ENCODE assay signal across 25 cellular contexts in the genomic region with DNA sequence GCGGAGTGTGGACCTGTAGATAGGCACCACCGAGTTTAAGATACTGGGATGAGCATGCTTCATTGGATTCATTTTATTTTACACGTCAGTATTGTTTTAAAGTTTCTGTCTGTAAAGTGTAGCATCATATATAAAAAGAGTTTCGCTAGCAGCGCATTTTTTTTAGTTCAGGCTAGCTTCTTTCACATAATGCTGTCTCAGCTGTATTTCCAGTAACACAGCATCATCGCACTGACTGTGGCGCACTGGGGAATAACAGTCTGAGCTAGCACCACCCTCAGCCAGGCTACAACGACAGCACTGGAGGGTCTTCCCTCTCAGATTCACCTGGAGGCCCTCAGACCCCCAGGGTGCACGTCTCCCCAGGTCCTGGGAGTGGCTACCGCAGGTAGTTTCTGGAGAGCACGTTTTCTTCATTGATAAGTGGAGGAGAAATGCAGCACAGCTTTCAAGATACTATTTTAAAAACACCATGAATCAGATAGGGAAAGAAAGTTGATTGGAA. TPM values are rescaled to one million over a fixed set of nuclear protein-coding genes. Genes with fewer than 3 reads are reported as not detected.
DNase-seq lines count a peak whose midpoint lies in the region; ATAC-seq and TF ChIP-seq lines count a peak whose summit lies in the region.
"Had no signal": no experiment of that assay in that cellular context is flagged by ENCODE, and none has a peak within 500 bp of the region (broad histone marks: within the 10 kb centered on the region; RNA-seq: fewer than 3 reads in every experiment).

No MANE protein-coding gene starts in this region.

- 83 to 84% methylated on average over 11 of the region's 11 CpGs for WGBS in heart right ventricle, 2 donors
- WGBS in stomach, 5 donors, result 78 to 88% (median 85%) methylated on average over 11 of the region's 11 CpGs

- H3K4me1 ChIP-seq in heart right ventricle (peaks cover 3 to 63% (median 27%) of the 10 kb centered on the region in 9 donors), stomach (peaks cover 0 to 53% (median 26%) of the 10 kb centered on the region in 4 donors)
- H3K4me1 ChIP-seq: body of pancreas, testis had no signal

- DNase-seq in heart right ventricle (no peak), Right ventricle myocardium superior (no peak), middle frontal gyrus (ENCODE audit: extremely low spot score, low spot score) (peak; percentile 25), stomach (no peak), NCI-H774 (lab: John Stamatoyannopoulos, UW) (no peak)
- DNase-seq in effector CD4-positive, alpha-beta T cell, result no peak
- DNase-seq: activated CD4-positive, alpha-beta memory T cell treated with anti-CD3 and anti-CD28 coated beads, Interleukin-2, amount 10 ng/mL, durations not matched to agents 7 days and 5 days; activated CD8-positive, alpha-beta memory T cell treated with anti-CD3 and anti-CD28 coated beads, Interleukin-2, amount 50 U/mL, for 4 hours; activated naive CD4-positive, alpha-beta T cell; body of pancreas; DMS79; dorsolateral prefrontal cortex; GM23248; KG1; midbrain; natural killer cell; NCI-H1930; NCI-H524; occipital lobe; SHP77 treated with DMSO at 0.1 percent for 48 hours; stimulated activated naive CD4-positive, alpha-beta T cell treated with Interleukin-2 at 50 U/mL for 16 hours; testis had no signal

- H3K36me3 ChIP-seq in heart right ventricle (peaks cover 0 to 94% (median 18%) of the 10 kb centered on the region in 9 donors), stomach (peaks cover 14 to 62% (median 52%) of the 10 kb centered on the region in 4 donors)

- TF ChIP-seq CTCF in heart right ventricle (IDR thresholded peaks at IDR 0.05) (no peak), stomach (IDR thresholded peaks at IDR 0.05) (no peak)

- intact Hi-C loops in heart right ventricle (cut with DNase I), result no loop called here
- intact Hi-C loops in Right ventricle myocardium superior (cut with DNase I), result no loop called here
- intact Hi-C loops in stomach (cut with DNase I; ENCODE audit: low total_unique reads), result no loop called here

- ATAC-seq in heart right ventricle (peak in 1 of 8 donors; percentile 8), Right ventricle myocardium superior (ENCODE audit: poor library complexity) (no peak), GM19463 (IDR thresholded peaks at IDR 0.05; ENCODE audit: unreplicated experiment) (no peak)
- ATAC-seq: body of pancreas, natural killer cell had no signal

- H3K27me3 ChIP-seq in heart right ventricle (no peaks in the 10 kb centered on the region), stomach (no peaks in the 10 kb centered on the region)
- H3K27me3 ChIP-seq: body of pancreas, dorsolateral prefrontal cortex, testis had no signal

- H3K4me3 ChIP-seq in heart right ventricle, result no peak overlapping the region
- no peak overlapping the region for H3K4me3 ChIP-seq in stomach
- H3K4me3 ChIP-seq: body of pancreas, dorsolateral prefrontal cortex, GM23248, skin epidermis, testis had no signal

- H3K27ac ChIP-seq in heart right ventricle (peak overlapping the region in 9 of 10 donors; percentile 27 to 83 (median 65)), angular gyrus (ENCODE audit: low read depth, low read length) (peak overlapping the region; percentile 13), stomach (peak overlapping the region in 3 of 5 donors; percentile 36 to 96 (median 41))
- H3K27ac ChIP-seq: body of pancreas, GM23248, skin epidermis, testis had no signal

- H3K9me3 ChIP-seq in heart right ventricle (no peaks in the 10 kb centered on the region), stomach (no peaks in the 10 kb centered on the region)
- H3K9me3 ChIP-seq: body of pancreas, testis had no signal

- TF ChIP-seq EP300 in stomach (IDR thresholded peaks at IDR 0.05), result no peak

- no peak for TF ChIP-seq POLR2A in stomach (IDR thresholded peaks at IDR 0.05)

RNA-seq across cellular contexts. Expression of gene SYNM, which starts 29.5 kb away (rescaled TPM):
- 100 to 1,000 TPM; 256 to 456 (median 357) TPM for total RNA-seq in heart right ventricle
- polyA plus RNA-seq in heart right ventricle, result 100 to 1,000 TPM in 1 of 2 donors, 10 to 100 TPM in 1; 59.4 to 103 TPM
- 295 TPM for total RNA-seq in Right ventricle myocardium superior
- 100 to 1,000 TPM in 4 of 5 donors, 10 to 100 TPM in 1; 71.3 to 469 (median 235) TPM for total RNA-seq in stomach
- polyA plus RNA-seq in stomach, result 10 to 100 TPM in 1 of 3 donors, 1 to 10 TPM in 2; 4.0 to 88.7 (median 5.7) TPM

Comparison
In these comparisons a context has a peak if more than half of its experiments do, and no peak if none do; other contexts are left out.
1. H3K27ac ChIP-seq: peak in every context shown above with its lines; median percentile 65 in heart right ventricle; 41 in stomach; 13 in angular gyrus.